ENCODE assay signal across 9 cellular contexts in genomic region chr1:212062832-212063438, GRCh38. TPM values are rescaled to one million over a fixed set of nuclear protein-coding genes. Genes with fewer than 3 reads are reported as not detected.
DNase-seq lines count a peak whose midpoint lies in the region; ATAC-seq, FAIRE-seq and TF ChIP-seq lines count a peak whose summit lies in the region.
"Had no signal": no experiment of that assay in that cellular context is flagged by ENCODE, and none has a peak within 500 bp of the region (broad histone marks: within the 10 kb centered on the region; RNA-seq: fewer than 3 reads in every experiment).

No MANE protein-coding gene starts in this region.

- no peak overlapping the region for H3K4me3 Mint-ChIP-seq in type B pancreatic cell
- H3K4me3 Mint-ChIP-seq: activated naive CD4-positive, alpha-beta T cell treated with anti-CD3 and anti-CD28 coated beads, Interleukin-2, amount 50 U/mL, for 24 hours had no signal

- peaks cover 16% of the 10 kb centered on the region for H3K36me3 Mint-ChIP-seq in type B pancreatic cell
- H3K36me3 Mint-ChIP-seq: activated naive CD4-positive, alpha-beta T cell treated with anti-CD3 and anti-CD28 coated beads, Interleukin-2, amount 50 U/mL, for 24 hours had no signal

- no peaks in the 10 kb centered on the region for H3K79me2 ChIP-seq in K562 (ENCODE audit: control insufficient read depth, insufficient read depth, low read length)

- POLR2A ChIA-PET in K562 (lab: Yijun Ruan, JAX): interaction anchor here (0.8 to 1.3 kb wide), 5 partner anchors 8 to 152 kb away, joined by 3 to 4 read pairs (median 3); partner anchors contain the start of genes DTL and INTS7

- no peak for FAIRE-seq in K562 (lab: Jason Lieb, UNC)

- TF ChIP-seq EP300 in K562 (IDR thresholded peaks at IDR 0.05; ENCODE audit: low read length): no peak

- H3K27ac ChIP-seq in K562 (ENCODE audit: extremely low read depth, low read depth, low read length): no peak overlapping the region

- WGBS in K562 (ENCODE audit: insufficient coverage, low coverage, missing lambda C conversion rate): 83% methylated on average over 5 of the region's 5 CpGs

- BruUV-seq in K562 (replicated peaks; lab: Mats Ljungman, UMichigan): no TSS peak

- no peaks in the 10 kb centered on the region; the same call in 1 of the 2 replicates for H3K9me3 ChIP-seq in K562 (replicated peaks; ENCODE audit: control insufficient read depth, insufficient read depth, low read depth, low read length)

- DNase-seq in ACHN: peak; percentile 65
- peak; percentile 65 for DNase-seq in NCI-H446 treated with DMSO at 0.1 percent for 48 hours (lab: John Stamatoyannopoulos, UW)
- peak; percentile 39 to 51 (median 41) for DNase-seq in K562 (ENCODE audit: extremely low read depth in 1 of 4, low spot score in 3 of 4)
- peak; percentile 12 for DNase-seq in kidney epithelial cell (ENCODE audit: low read depth)
- DNase-seq in type B pancreatic cell (ENCODE audit: extremely low spot score, unreplicated experiment): no peak

- no peak overlapping the region for H3K27ac Mint-ChIP-seq in type B pancreatic cell
- H3K27ac Mint-ChIP-seq: activated naive CD4-positive, alpha-beta T cell treated with anti-CD3 and anti-CD28 coated beads, Interleukin-2, amount 50 U/mL, for 24 hours had no signal

- peak; percentile 40; the same call in 1 of the 2 replicates for TF ChIP-seq CTCF in GM12875 (IDR thresholded peaks at IDR 0.05; ENCODE audit: borderline replicate concordance, insufficient read depth, low read depth, low read length)
- peak; percentile 48 to 78 (median 65); a peak in 5 of 6 replicates for TF ChIP-seq CTCF in K562 (IDR thresholded peaks at IDR 0.05 in 2 of 3, conservative IDR thresholded peaks at IDR 0.05 in 1 of 3; ENCODE audit: insufficient read depth in 2 of 3, low read depth in 1 of 3, low read length in 3 of 3)
- TF ChIP-seq CTCF in kidney epithelial cell (IDR thresholded peaks at IDR 0.05; ENCODE audit: insufficient read depth, low read length, poor library complexity, severe bottlenecking): peak; percentile 53
- peak; percentile 88 for TF ChIP-seq CTCF in type B pancreatic cell (conservative IDR thresholded peaks at IDR 0.05)

- H3K9me3 Mint-ChIP-seq in type B pancreatic cell: peaks cover 8% of the 10 kb centered on the region

- ATAC-seq in K562 (peak; percentile 77), HG03095 (IDR thresholded peaks at IDR 0.05; ENCODE audit: unreplicated experiment) (no peak), GM19397 (IDR thresholded peaks at IDR 0.05; ENCODE audit: unreplicated experiment) (no peak)

- no peak overlapping the region for H3K9ac ChIP-seq in K562 (ENCODE audit: insufficient read depth in 1 of 2, low read depth in 2 of 2, low read length in 2 of 2)

- H3K36me3 ChIP-seq in K562 (ENCODE audit: control insufficient read depth, insufficient read depth, low read length) (peaks cover 69% of the 10 kb centered on the region), kidney epithelial cell (ENCODE audit: control insufficient read depth, insufficient read depth, low read length) (no peaks in the 10 kb centered on the region)

- H3K9me1 ChIP-seq in K562 (ENCODE audit: control insufficient read depth, insufficient read depth, low read length): no peaks in the 10 kb centered on the region

- no peaks in the 10 kb centered on the region for H4K20me1 ChIP-seq in K562 (replicated peaks; ENCODE audit: control insufficient read depth, insufficient read depth, low read length)

- in situ Hi-C loops in ACHN (cut with HindIII; ENCODE audit: low pct_ligation_motif_present, low pct_unique_long_range_greater_than_20kb, low sequenced_read_pairs): no loop called here
- in situ Hi-C loops in K562 (cut with MboI): no loop called here

- H3K27me3 Mint-ChIP-seq in type B pancreatic cell: no peaks in the 10 kb centered on the region
- H3K27me3 Mint-ChIP-seq: activated naive CD4-positive, alpha-beta T cell treated with anti-CD3 and anti-CD28 coated beads, Interleukin-2, amount 50 U/mL, for 24 hours had no signal

- CTCF ChIA-PET in K562 (lab: Yijun Ruan, JAX; ENCODE audit: low intra/inter-chr PET ratio): interaction anchor here (0.7 to 2.7 kb wide), 8 partner anchors 229 to 1655 kb away, joined by 3 to 15 read pairs (median 5); no protein-coding TSS in a partner anchor

- H3K27me3 ChIP-seq in K562 (ENCODE audit: control insufficient read depth in 2 of 2, insufficient read depth in 2 of 2, low read length in 2 of 2): no peaks in the 10 kb centered on the region
- H3K27me3 ChIP-seq in kidney epithelial cell (ENCODE audit: control insufficient read depth, insufficient read depth, low read length): no peaks in the 10 kb centered on the region

- no peak for TF ChIP-seq POLR2A in K562 (conservative IDR thresholded peaks at IDR 0.05)

- TF ChIP-seq RAD21 in K562 (CRISPR knock-in tag; conservative IDR thresholded peaks at IDR 0.05 in 1 of 2, IDR thresholded peaks at IDR 0.05 in 1 of 2): peak; percentile 70 to 78

- H3K4me3 ChIP-seq in GM12875 (ENCODE audit: low read depth, low read length): no peak overlapping the region
- H3K4me3 ChIP-seq in K562: no peak overlapping the region
- no peak overlapping the region for H3K4me3 ChIP-seq in kidney epithelial cell (ENCODE audit: low read depth, low read length)

- H3K4me1 ChIP-seq in K562 (replicated peaks in 1 of 2; ENCODE audit: control insufficient read depth in 2 of 2, insufficient read depth in 2 of 2, low read length in 2 of 2): no peaks in the 10 kb centered on the region

- no peak overlapping the region for H2AFZ ChIP-seq in K562 (ENCODE audit: low read depth, low read length)

- no peak overlapping the region for H3K4me2 ChIP-seq in K562 (ENCODE audit: insufficient read depth, low read length)

- H3K4me1 Mint-ChIP-seq in type B pancreatic cell (ENCODE audit: unreplicated experiment): no peaks in the 10 kb centered on the region
- H3K4me1 Mint-ChIP-seq: activated naive CD4-positive, alpha-beta T cell treated with anti-CD3 and anti-CD28 coated beads, Interleukin-2, amount 50 U/mL, for 24 hours had no signal

- intact Hi-C loops in K562 (cut with micrococcal nuclease): loop anchor here (1.0 kb wide), 1 partner anchor 383 kb away; no protein-coding TSS in a partner anchor

TF ChIP-seq in K562, 482 proteins besides CTCF, POLR2A, EP300 and RAD21 (continues in another document):
- no peak for TF ChIP-seq ZNF165 (CRISPR knock-in tag; IDR thresholded peaks at IDR 0.05; ENCODE audit: borderline replicate concordance)
- TF ChIP-seq DACH1 (IDR thresholded peaks at IDR 0.05; ENCODE audit: partially characterized antibody): peak; percentile 42
- no peak for TF ChIP-seq SP1 (CRISPR knock-in tag; IDR thresholded peaks at IDR 0.05)

RNA-seq across cellular contexts. Expression of gene DTL, which starts 27.4 kb away (rescaled TPM):
- 43.6 and 104 TPM in 2 replicates for total RNA-seq in K562 (2011; cell fraction: chromatin; rRNA removed; ENCODE audit: low replicate concordance)
- 28.5 and 36.7 TPM in 2 replicates for total RNA-seq in K562 (2011; cell fraction: nucleolus; rRNA removed)
- 41.9 and 52.9 TPM in 2 replicates for total RNA-seq in K562 (2011; cell fraction: nucleoplasm; rRNA removed)
- total RNA-seq in K562 (2014; rRNA removed) (49.1 and 57.4 TPM in 2 replicates), K562 (2014; rRNA removed; fragmentation: Illumina TruSeq; extraction: Trizol) (63.2 and 71.8 TPM in 2 replicates), K562 (2015; rRNA removed; fragmentation: Illumina TruSeq; extraction: Trizol) (49.2 and 57.7 TPM in 2 replicates), K562 (2021) (64.3 and 74.4 TPM in 2 replicates), kidney epithelial cell (5.1 and 6.4 TPM in 2 replicates), type B pancreatic cell (ENCODE audit: low replicate concordance) (11.9 and 38.5 TPM in 2 replicates)
- polyA plus RNA-seq in K562 (2011; rRNA removed) (66.2 and 86.2 TPM in 2 replicates), K562 (2014; fragmentation: Illumina TruSeq; extraction: Trizol) (70.5 and 81.0 TPM in 2 replicates), K562 (2014; fragmentation: Nextera tagmentation; extraction: Ambion mirVana) (10 to 100 TPM; 38.3 to 66.7 TPM), K562 (2014; rRNA removed) (42.9 and 48.6 TPM in 2 replicates)
- polyA plus RNA-seq in K562 (2011; cell fraction: cytosol; rRNA removed): 53.2 and 54.9 TPM in 2 replicates
- polyA plus RNA-seq in K562 (2011; cell fraction: nucleus; rRNA removed): 96.4 and 104 TPM in 2 replicates
- polyA plus RNA-seq in K562 (2012): 42.5 and 55.4 TPM in 2 replicates
- polyA minus RNA-seq in K562 (2011; rRNA and poly(A)+ RNA removed): 116 and 121 TPM in 2 replicates
- 30.4 and 53.4 TPM in 2 replicates for polyA minus RNA-seq in K562 (2011; cell fraction: cytosol; rRNA and poly(A)+ RNA removed)
- 49.1 and 71.4 TPM in 2 replicates for polyA minus RNA-seq in K562 (2011; cell fraction: nucleus; rRNA and poly(A)+ RNA removed)

RNA-seq across cellular contexts. Expression of gene INTS7, which starts 27.6 kb away (rescaled TPM):
- total RNA-seq in K562 (2011; cell fraction: chromatin; rRNA removed; ENCODE audit: low replicate concordance): 77.2 and 123 TPM in 2 replicates
- 32.5 and 36.2 TPM in 2 replicates for total RNA-seq in K562 (2011; cell fraction: nucleolus; rRNA removed)
- total RNA-seq in K562 (2011; cell fraction: nucleoplasm; rRNA removed): 45.5 and 66.6 TPM in 2 replicates
- 27.3 and 33.8 TPM in 2 replicates for total RNA-seq in K562 (2014; rRNA removed)
- 41.8 and 45.2 TPM in 2 replicates for total RNA-seq in K562 (2014; rRNA removed; fragmentation: Illumina TruSeq; extraction: Trizol)
- total RNA-seq in K562 (2015; rRNA removed; fragmentation: Illumina TruSeq; extraction: Trizol): 34.3 and 38.9 TPM in 2 replicates
- total RNA-seq in K562 (2021): 38.0 and 40.4 TPM in 2 replicates
- polyA plus RNA-seq in K562 (2011; rRNA removed): 66.4 and 68.4 TPM in 2 replicates
- 29.8 and 33.2 TPM in 2 replicates for polyA plus RNA-seq in K562 (2011; cell fraction: cytosol; rRNA removed)
- polyA plus RNA-seq in K562 (2011; cell fraction: nucleus; rRNA removed): 36.3 and 41.0 TPM in 2 replicates
- polyA plus RNA-seq in K562 (2012): 29.0 and 29.7 TPM in 2 replicates
- 42.8 and 51.2 TPM in 2 replicates for polyA plus RNA-seq in K562 (2014; fragmentation: Illumina TruSeq; extraction: Trizol)
- polyA plus RNA-seq in K562 (2014; fragmentation: Nextera tagmentation; extraction: Ambion mirVana): 10 to 100 TPM; 36.5 to 57.0 TPM
- 29.8 and 33.3 TPM in 2 replicates for polyA plus RNA-seq in K562 (2014; rRNA removed)
- polyA minus RNA-seq in K562 (2011; rRNA and poly(A)+ RNA removed): 98.6 and 113 TPM in 2 replicates
- polyA minus RNA-seq in K562 (2011; cell fraction: cytosol; rRNA and poly(A)+ RNA removed): 39.9 and 52.7 TPM in 2 replicates
- 37.4 and 74.0 TPM in 2 replicates for polyA minus RNA-seq in K562 (2011; cell fraction: nucleus; rRNA and poly(A)+ RNA removed)
- 11.7 and 14.6 TPM in 2 replicates for total RNA-seq in kidney epithelial cell
- 18.6 and 23.9 TPM in 2 replicates for total RNA-seq in type B pancreatic cell (ENCODE audit: low replicate concordance)
